Comparison of ENCODE assay signal across 1 cellular context in the genomic region with DNA sequence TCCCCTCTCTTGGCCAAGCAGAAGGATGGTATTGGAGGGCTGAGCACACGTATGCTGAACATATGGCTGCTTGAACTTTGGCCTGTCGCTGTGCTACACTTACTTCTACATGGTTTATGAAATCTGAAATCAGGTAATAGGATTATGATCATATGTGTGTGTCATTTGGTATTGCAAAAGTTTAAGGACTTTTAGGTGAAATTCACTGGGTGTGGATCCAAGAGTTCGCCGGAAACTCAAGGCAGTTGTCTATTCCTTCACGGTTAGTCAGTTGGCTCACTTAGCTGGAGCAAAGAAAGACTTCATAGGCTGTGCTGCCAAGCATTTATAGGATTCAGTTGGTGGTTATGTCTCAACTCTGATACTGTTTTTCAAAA.
TF ChIP-seq lines count a peak whose summit lies in the region.

No MANE protein-coding gene starts in this region.

TF ChIP-seq in SK-N-SH, 30 proteins besides CTCF, POLR2A, EP300 and RAD21 (continued from another document):
- TF ChIP-seq YY1 (IDR thresholded peaks at IDR 0.05; ENCODE audit: low read depth) (no peak), MEF2A (IDR thresholded peaks at IDR 0.05; ENCODE audit: borderline replicate concordance, low read depth) (no peak), POLR2AphosphoS5 (IDR thresholded peaks at IDR 0.05; ENCODE audit: low read depth, low read length) (no peak), RXRA (IDR thresholded peaks at IDR 0.05; ENCODE audit: borderline replicate concordance, low read depth) (no peak), EZH2phosphoT487 (IDR thresholded peaks at IDR 0.05; ENCODE audit: borderline replicate concordance, low read depth) (no peak), SMC3 (IDR thresholded peaks at IDR 0.05; ENCODE audit: low read depth, low read length) (no peak), RCOR1 (IDR thresholded peaks at IDR 0.05; ENCODE audit: low read length) (no peak), NRF1 (IDR thresholded peaks at IDR 0.05; ENCODE audit: low read depth, low read length) (no peak)
- TF ChIP-seq, protein P1, sequence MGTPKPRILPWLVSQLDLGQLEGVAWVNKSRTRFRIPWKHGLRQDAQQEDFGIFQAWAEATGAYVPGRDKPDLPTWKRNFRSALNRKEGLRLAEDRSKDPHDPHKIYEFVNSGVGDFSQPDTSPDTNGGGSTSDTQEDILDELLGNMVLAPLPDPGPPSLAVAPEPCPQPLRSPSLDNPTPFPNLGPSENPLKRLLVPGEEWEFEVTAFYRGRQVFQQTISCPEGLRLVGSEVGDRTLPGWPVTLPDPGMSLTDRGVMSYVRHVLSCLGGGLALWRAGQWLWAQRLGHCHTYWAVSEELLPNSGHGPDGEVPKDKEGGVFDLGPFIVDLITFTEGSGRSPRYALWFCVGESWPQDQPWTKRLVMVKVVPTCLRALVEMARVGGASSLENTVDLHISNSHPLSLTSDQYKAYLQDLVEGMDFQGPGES (IDR thresholded peaks at IDR 0.05; ENCODE audit: low read depth, low read length) = no peak
- TF ChIP-seq, protein P2, sequence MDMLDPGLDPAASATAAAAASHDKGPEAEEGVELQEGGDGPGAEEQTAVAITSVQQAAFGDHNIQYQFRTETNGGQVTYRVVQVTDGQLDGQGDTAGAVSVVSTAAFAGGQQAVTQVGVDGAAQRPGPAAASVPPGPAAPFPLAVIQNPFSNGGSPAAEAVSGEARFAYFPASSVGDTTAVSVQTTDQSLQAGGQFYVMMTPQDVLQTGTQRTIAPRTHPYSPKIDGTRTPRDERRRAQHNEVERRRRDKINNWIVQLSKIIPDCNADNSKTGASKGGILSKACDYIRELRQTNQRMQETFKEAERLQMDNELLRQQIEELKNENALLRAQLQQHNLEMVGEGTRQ (IDR thresholded peaks at IDR 0.05; ENCODE audit: borderline replicate concordance, low read depth, low read length) = no peak
- TF ChIP-seq, protein P3, sequence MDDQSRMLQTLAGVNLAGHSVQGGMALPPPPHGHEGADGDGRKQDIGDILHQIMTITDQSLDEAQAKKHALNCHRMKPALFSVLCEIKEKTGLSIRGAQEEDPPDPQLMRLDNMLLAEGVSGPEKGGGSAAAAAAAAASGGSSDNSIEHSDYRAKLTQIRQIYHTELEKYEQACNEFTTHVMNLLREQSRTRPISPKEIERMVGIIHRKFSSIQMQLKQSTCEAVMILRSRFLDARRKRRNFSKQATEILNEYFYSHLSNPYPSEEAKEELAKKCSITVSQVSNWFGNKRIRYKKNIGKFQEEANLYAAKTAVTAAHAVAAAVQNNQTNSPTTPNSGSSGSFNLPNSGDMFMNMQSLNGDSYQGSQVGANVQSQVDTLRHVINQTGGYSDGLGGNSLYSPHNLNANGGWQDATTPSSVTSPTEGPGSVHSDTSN (IDR thresholded peaks at IDR 0.05) = no peak
